7 cellular contexts compared by ENCODE assay signal in the genomic region with DNA sequence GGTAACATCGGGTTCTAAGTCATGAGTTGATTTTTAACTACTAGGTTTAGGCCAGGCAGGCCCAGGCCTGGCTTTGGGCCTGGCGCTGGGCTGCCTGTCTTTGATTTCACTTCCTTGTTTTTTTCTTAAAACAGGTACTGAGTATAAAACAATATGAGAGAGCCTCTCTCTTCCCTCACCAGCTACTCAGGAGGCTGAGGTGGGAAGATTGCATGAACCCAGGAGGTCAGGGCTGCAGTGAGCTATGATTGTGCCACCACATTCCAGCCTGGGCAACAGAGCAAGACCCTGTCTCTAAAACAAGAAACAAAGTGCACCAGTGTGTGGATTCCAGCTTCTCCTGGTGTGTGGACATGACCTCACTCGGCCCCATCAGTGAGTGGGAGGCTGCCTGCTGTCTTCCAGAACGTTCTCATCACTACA. TPM values are rescaled to one million over a fixed set of nuclear protein-coding genes. Genes with fewer than 3 reads are reported as not detected.
"Had no signal": no experiment of that assay in that cellular context is flagged by ENCODE, and none has a peak within 500 bp of the region (broad histone marks: within the 10 kb centered on the region; RNA-seq: fewer than 3 reads in every experiment).

No MANE protein-coding gene starts in this region.

RNA-seq across cellular contexts. Expression of gene GOLGA6C, which starts 38.6 kb away (rescaled TPM):
- total RNA-seq: activated CD8-positive, alpha-beta memory T cell treated with anti-CD3 and anti-CD28 coated beads for 36 hours; ascending aorta; esophagus mucosa; left ventricle myocardium superior; ovary; T-helper 1 cell treated with Interleukin-12 subunit alpha and Interleukin-12 subunit beta and Interleukin-4 antibody, amounts not matched to agents 30 ng/mL and 1 ng/mL, for 36 hours; urinary bladder had no signal
